ENCODE assay signal across 23 cellular contexts in the genomic region with DNA sequence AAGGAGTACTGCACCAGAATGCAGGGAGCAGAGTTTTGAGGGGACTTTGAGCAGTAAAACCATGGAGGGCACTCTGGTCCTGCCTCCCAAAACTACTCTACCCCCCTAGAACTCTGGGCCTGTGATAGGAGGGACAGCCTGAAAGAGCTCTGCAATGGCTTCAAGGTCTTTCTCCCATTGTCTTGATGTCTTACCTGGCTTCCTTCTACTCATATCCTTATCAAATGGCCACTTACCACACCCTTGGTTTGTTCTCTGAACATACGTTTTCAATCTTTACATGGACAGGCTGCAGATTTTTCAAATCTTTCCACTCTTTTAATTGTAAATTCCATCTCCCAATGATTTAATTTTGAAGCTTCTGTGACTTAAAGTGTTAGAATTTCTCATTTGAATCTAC. TPM values are rescaled to one million over a fixed set of nuclear protein-coding genes. Genes with fewer than 3 reads are reported as not detected.
DNase-seq lines count a peak whose midpoint lies in the region; ATAC-seq lines count a peak whose summit lies in the region.
"Had no signal": no experiment of that assay in that cellular context is flagged by ENCODE, and none has a peak within 500 bp of the region (broad histone marks: within the 10 kb centered on the region; RNA-seq: fewer than 3 reads in every experiment).

No MANE protein-coding gene starts in this region.

- H3K4me3 ChIP-seq in neuronal stem cell (ENCODE audit: low read length in 2 of 2) = no peak overlapping the region
- H3K4me3 ChIP-seq: BLaER1, GM12878 had no signal

- H4K8ac ChIP-seq in neuronal stem cell (ENCODE audit: low read depth, low read length) = no peak overlapping the region

- no peaks in the 10 kb centered on the region for H3K4me1 ChIP-seq in neuronal stem cell (ENCODE audit: control insufficient read depth in 2 of 2, insufficient read depth in 1 of 2, low read depth in 1 of 2, low read length in 2 of 2)
- H3K4me1 ChIP-seq: BE2C, BLaER1 had no signal

- H3K27me3 Mint-ChIP-seq in T-helper 17 cell = no peaks in the 10 kb centered on the region
- no peaks in the 10 kb centered on the region for H3K27me3 Mint-ChIP-seq in activated CD4-positive, alpha-beta memory T cell treated with anti-CD3 and anti-CD28 coated beads, Interleukin-2, amount 10 ng/mL, durations not matched to agents 7 days and 5 days
- H3K27me3 Mint-ChIP-seq: CD4-positive, CD25-positive, alpha-beta regulatory T cell had no signal

- H3K9ac ChIP-seq in neuronal stem cell (ENCODE audit: low read depth, low read length, poor library complexity) = no peak overlapping the region
- H3K9ac ChIP-seq: BLaER1 had no signal

- CTCF ChIA-PET in activated CD4-positive, alpha-beta memory T cell treated with anti-CD3 and anti-CD28 coated beads, Interleukin-2, amount 10 ng/mL, durations not matched to agents 7 days and 5 days (lab: Charles Lee) = interaction anchor here (0.8 kb wide), 1 partner anchor 35 kb away, joined by 3 read pairs; no protein-coding TSS in a partner anchor

- H2BK15ac ChIP-seq in neuronal stem cell (ENCODE audit: low read length) = no peak overlapping the region

- no peak overlapping the region for H3K4ac ChIP-seq in neuronal stem cell (ENCODE audit: low read length)

- no peak overlapping the region for H3K4me3 Mint-ChIP-seq in T-helper 17 cell
- H3K4me3 Mint-ChIP-seq in activated CD4-positive, alpha-beta memory T cell treated with anti-CD3 and anti-CD28 coated beads, Interleukin-2, amount 10 ng/mL, durations not matched to agents 7 days and 5 days = no peak overlapping the region
- H3K4me3 Mint-ChIP-seq: CD14-positive monocyte; CD4-positive, CD25-positive, alpha-beta regulatory T cell; CD8-positive, alpha-beta T cell had no signal

- peaks cover 9 to 59% of the 10 kb centered on the region in 2 donors for H3K36me3 ChIP-seq in neuronal stem cell (replicated peaks in 1 of 2; ENCODE audit: control insufficient read depth in 2 of 2, insufficient read depth in 2 of 2, low read length in 2 of 2)
- H3K36me3 ChIP-seq: BE2C had no signal

- intact Hi-C loops in left colon (cut with DNase I, micrococcal nuclease) = no loop called here

- POLR2A ChIA-PET in activated CD4-positive, alpha-beta memory T cell treated with anti-CD3 and anti-CD28 coated beads, Interleukin-2, amount 10 ng/mL, durations not matched to agents 7 days and 5 days (lab: Charles Lee) = no interaction called here

- no peak overlapping the region for H4K91ac ChIP-seq in neuronal stem cell (ENCODE audit: low read depth, low read length, poor library complexity)

- no peak overlapping the region for H2AFZ ChIP-seq in neuronal stem cell (ENCODE audit: low read length)

- peaks cover 3% of the 10 kb centered on the region for H3K79me1 ChIP-seq in neuronal stem cell (ENCODE audit: low read depth, low read length)

- WGBS in neuronal stem cell (ENCODE audit: extremely low coverage in 2 of 2, insufficient read length in 2 of 2, insufficient replicate concordance in 1 of 2), 2 donors = no CpG with 5 or more reads among the region's 1 CpG

- DNase-seq in T-helper 17 cell (no peak), left colon (no peak), neuronal stem cell (ENCODE audit: low spot score) (no peak), COLO668 (lab: John Stamatoyannopoulos, UW; ENCODE audit: unreplicated experiment) (no peak)
- DNase-seq in activated CD4-positive, alpha-beta memory T cell treated with anti-CD3 and anti-CD28 coated beads, Interleukin-2, amount 10 ng/mL, durations not matched to agents 7 days and 5 days = no peak
- no peak for DNase-seq in activated CD4-positive, CD25-positive, alpha-beta regulatory T cell treated with anti-CD3 and anti-CD28 coated beads, Interleukin-2, amount 50 U/mL, for 72 hours
- DNase-seq: 8988T; ACHN; BE2C; CD4-positive, CD25-positive, alpha-beta regulatory T cell; CD8-positive, alpha-beta T cell; COR-L47; DMS 273 treated with DMSO at 0.1 percent for 48 hours; DMS153; DMS53; DMS79; DND-41; EL; GDM1 had no signal

- H2BK120ac ChIP-seq in neuronal stem cell (ENCODE audit: low read depth, low read length) = no peak overlapping the region

- H3K18ac ChIP-seq in neuronal stem cell (ENCODE audit: low read length) = no peak overlapping the region

- peaks cover 2% of the 10 kb centered on the region for H3K9me3 Mint-ChIP-seq in activated CD4-positive, alpha-beta memory T cell treated with anti-CD3 and anti-CD28 coated beads, Interleukin-2, amount 10 ng/mL, durations not matched to agents 7 days and 5 days
- H3K9me3 Mint-ChIP-seq: CD8-positive, alpha-beta T cell had no signal

- peaks cover 5% of the 10 kb centered on the region for H3K36me3 Mint-ChIP-seq in T-helper 17 cell (ENCODE audit: low read depth)
- peaks cover 56% of the 10 kb centered on the region for H3K36me3 Mint-ChIP-seq in activated CD4-positive, alpha-beta memory T cell treated with anti-CD3 and anti-CD28 coated beads, Interleukin-2, amount 10 ng/mL, durations not matched to agents 7 days and 5 days (ENCODE audit: low read depth)

- H3K4me1 Mint-ChIP-seq in T-helper 17 cell = peaks cover 17% of the 10 kb centered on the region
- H3K4me1 Mint-ChIP-seq in activated CD4-positive, alpha-beta memory T cell treated with anti-CD3 and anti-CD28 coated beads, Interleukin-2, amount 10 ng/mL, durations not matched to agents 7 days and 5 days = peaks cover 2% of the 10 kb centered on the region

- no peak overlapping the region for H2BK5ac ChIP-seq in neuronal stem cell (ENCODE audit: low read length)

- H3K23ac ChIP-seq in neuronal stem cell (ENCODE audit: low read depth, low read length, poor library complexity) = peak overlapping the region; percentile 85

- no peak for ATAC-seq in T-helper 17 cell
- peak; percentile 60 for ATAC-seq in left colon
- no peak for ATAC-seq in GM18873 (IDR thresholded peaks at IDR 0.05; ENCODE audit: low FRiP score, unreplicated experiment)
- ATAC-seq: CD8-positive, alpha-beta T cell; GM12878 had no signal

- no peak overlapping the region for H3K14ac ChIP-seq in neuronal stem cell (ENCODE audit: low read length)

- no peak overlapping the region for H2AK5ac ChIP-seq in neuronal stem cell (ENCODE audit: low read depth, low read length)

- no peaks in the 10 kb centered on the region for H3K9me3 ChIP-seq in T-helper 17 cell (ENCODE audit: control insufficient read depth, low read length, poor library complexity, severe bottlenecking)
- H3K9me3 ChIP-seq in neuronal stem cell (replicated peaks in 1 of 2; ENCODE audit: control insufficient read depth in 2 of 2, insufficient read depth in 1 of 2, low read depth in 1 of 2, low read length in 2 of 2) = peaks cover 0 to 2% of the 10 kb centered on the region in 2 donors
- H3K9me3 ChIP-seq: BE2C had no signal

- no peak overlapping the region for H3K27ac ChIP-seq in neuronal stem cell (replicated peaks; ENCODE audit: low read length)
- H3K27ac ChIP-seq: BLaER1 had no signal

- H3K27ac Mint-ChIP-seq in T-helper 17 cell = peak overlapping the region; percentile 6
- H3K27ac Mint-ChIP-seq in activated CD4-positive, alpha-beta memory T cell treated with anti-CD3 and anti-CD28 coated beads, Interleukin-2, amount 10 ng/mL, durations not matched to agents 7 days and 5 days = no peak overlapping the region
- H3K27ac Mint-ChIP-seq: CD14-positive monocyte; CD8-positive, alpha-beta T cell had no signal

- no peak overlapping the region for H2BK12ac ChIP-seq in neuronal stem cell (ENCODE audit: low read length)

- H3K27me3 ChIP-seq in neuronal stem cell (ENCODE audit: control insufficient read depth in 3 of 3, insufficient read depth in 3 of 3, low read depth in 1 of 3, low read length in 3 of 3) = no peaks in the 10 kb centered on the region
- H3K27me3 ChIP-seq: BE2C, BLaER1 had no signal

- no peak overlapping the region for H3K4me2 ChIP-seq in neuronal stem cell (ENCODE audit: insufficient read depth, low read length, poor library complexity, severe bottlenecking)
- H3K4me2 ChIP-seq: BLaER1 had no signal

RNA-seq across cellular contexts. Expression of a gene that starts 27.7 kb away (rescaled TPM):
- total RNA-seq in T-helper 17 cell = 10 to 100 TPM; 49.0 to 52.5 TPM
- total RNA-seq in left colon = 10 to 100 TPM; 46.9 to 61.1 TPM
- polyA plus RNA-seq in neuronal stem cell (2013, experiment 1 of 2) = 7.7 TPM
- polyA plus RNA-seq in neuronal stem cell (2013, experiment 2 of 2) = 8.1 TPM
- total RNA-seq in activated CD4-positive, alpha-beta memory T cell treated with anti-CD3 and anti-CD28 coated beads, Interleukin-2, amount 10 ng/mL, durations not matched to agents 7 days and 5 days = 10 to 100 TPM; 34.8 to 38.6 TPM

RNA-seq across cellular contexts. Expression of a gene that starts 27.9 kb away (rescaled TPM):
- 10 to 100 TPM; 17.9 to 18.1 TPM for total RNA-seq in T-helper 17 cell
- 10 to 100 TPM; 35.7 to 46.6 TPM for total RNA-seq in left colon
- 9.3 TPM for polyA plus RNA-seq in neuronal stem cell (2013, experiment 1 of 2)
- 10.0 TPM for polyA plus RNA-seq in neuronal stem cell (2013, experiment 2 of 2)
- total RNA-seq in activated CD4-positive, alpha-beta memory T cell treated with anti-CD3 and anti-CD28 coated beads, Interleukin-2, amount 10 ng/mL, durations not matched to agents 7 days and 5 days = 10 to 100 TPM; 27.2 to 29.7 TPM
